In the genomic region with DNA sequence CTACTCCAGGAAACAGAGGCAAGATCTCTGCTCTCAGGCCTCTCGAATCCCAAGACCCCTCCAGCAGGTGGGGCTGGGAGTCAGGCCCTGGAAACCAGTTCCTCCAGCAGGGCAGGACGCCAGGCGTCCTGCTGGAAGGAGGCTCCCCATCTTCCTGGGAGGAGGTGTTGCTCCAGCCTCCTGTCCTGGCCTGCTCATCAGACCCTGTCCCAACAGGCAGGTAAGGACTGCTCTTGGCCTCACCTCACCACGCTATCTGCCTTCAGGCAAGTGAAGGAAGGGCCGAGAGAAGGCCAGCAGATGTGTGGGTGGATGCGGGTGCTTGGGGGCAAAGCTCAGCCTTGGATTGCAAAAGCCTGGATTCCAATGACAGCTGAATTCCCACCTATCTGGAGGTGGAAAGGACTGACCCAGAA, we compare ENCODE assay signal across 13 cellular contexts.
DNase-seq lines count a peak whose midpoint lies in the region; ATAC-seq and TF ChIP-seq lines count a peak whose summit lies in the region.
"Had no signal": no experiment of that assay in that cellular context is flagged by ENCODE, and none has a peak within 500 bp of the region (broad histone marks: within the 10 kb centered on the region; RNA-seq: fewer than 3 reads in every experiment).

No MANE protein-coding gene starts in this region.

- no peaks in the 10 kb centered on the region for H3K36me3 ChIP-seq in CD8-positive, alpha-beta T cell (ENCODE audit: insufficient read depth, low read length)
- H3K36me3 ChIP-seq in Peyer's patch: no peaks in the 10 kb centered on the region
- no peaks in the 10 kb centered on the region for H3K36me3 ChIP-seq in ovary
- no peaks in the 10 kb centered on the region for H3K36me3 ChIP-seq in CD8-positive, alpha-beta memory T cell (ENCODE audit: insufficient read depth, low read length)

- no peaks in the 10 kb centered on the region for H3K27me3 Mint-ChIP-seq in CD8-positive, alpha-beta T cell (ENCODE audit: low read depth)
- no peaks in the 10 kb centered on the region for H3K27me3 Mint-ChIP-seq in CD8-positive, alpha-beta memory T cell
- H3K27me3 Mint-ChIP-seq: naive B cell had no signal

- H3K27ac ChIP-seq in CD8-positive, alpha-beta T cell (ENCODE audit: low read depth, low read length): no peak overlapping the region
- peak overlapping the region in 3 of 4 donors; percentile 4 to 74 (median 73) for H3K27ac ChIP-seq in Peyer's patch
- H3K27ac ChIP-seq in ovary: peak overlapping the region; percentile 36 to 43
- H3K27ac ChIP-seq in CD8-positive, alpha-beta memory T cell (ENCODE audit: low read depth, low read length): no peak overlapping the region
- H3K27ac ChIP-seq: BLaER1 had no signal

- 45 to 57% (median 54%) methylated on average over 6 of the region's 6 CpGs for WGBS in ovary, 3 donors

- H3K4me3 Mint-ChIP-seq in CD8-positive, alpha-beta T cell: no peak overlapping the region
- H3K4me3 Mint-ChIP-seq in CD8-positive, alpha-beta memory T cell: peak overlapping the region in 1 of 7 donors; percentile 18
- H3K4me3 Mint-ChIP-seq: naive B cell had no signal

- no peak for TF ChIP-seq POLR2A in Peyer's patch (IDR thresholded peaks at IDR 0.05)
- no peak for TF ChIP-seq POLR2A in ovary (IDR thresholded peaks at IDR 0.05)

- no peak for TF ChIP-seq CTCF in CD8-positive, alpha-beta T cell (IDR thresholded peaks at IDR 0.05)
- TF ChIP-seq CTCF in Peyer's patch (IDR thresholded peaks at IDR 0.05): peak in 3 of 6 experiments; percentile 18 to 29 (median 26)
- TF ChIP-seq CTCF in fibroblast of pulmonary artery (IDR thresholded peaks at IDR 0.05; ENCODE audit: low read length, missing control alignments): peak; percentile 24
- TF ChIP-seq CTCF in ovary (IDR thresholded peaks at IDR 0.05): peak in 1 of 3 donors; percentile 5

- no peak overlapping the region for H3K4me3 ChIP-seq in CD8-positive, alpha-beta T cell (ENCODE audit: low read depth, low read length)
- H3K4me3 ChIP-seq in Peyer's patch: no peak overlapping the region
- no peak overlapping the region for H3K4me3 ChIP-seq in fibroblast of pulmonary artery (replicated peaks; ENCODE audit: low read depth, low read length)
- no peak overlapping the region for H3K4me3 ChIP-seq in ovary
- no peak overlapping the region for H3K4me3 ChIP-seq in CD8-positive, alpha-beta memory T cell (ENCODE audit: low read length)
- H3K4me3 ChIP-seq: BLaER1 had no signal

- POLR2A ChIA-PET in CD8-positive, alpha-beta T cell (lab: Charles Lee): no interaction called here
- POLR2A ChIA-PET in CD8-positive, alpha-beta memory T cell (lab: Charles Lee): no interaction called here

- no peak for ATAC-seq in CD8-positive, alpha-beta T cell
- no peak for ATAC-seq in GM18867 (IDR thresholded peaks at IDR 0.05; ENCODE audit: unreplicated experiment)
- no peak for ATAC-seq in GM21825 (IDR thresholded peaks at IDR 0.05; ENCODE audit: unreplicated experiment)
- ATAC-seq: stimulated activated naive CD8-positive, alpha-beta T cell treated with anti-CD3 and anti-CD28 coated beads, Interleukin-15, Interleukin-2, amounts not matched to agents 100 U/mL and 50 U/mL, for 24 hours had no signal

- CTCF ChIA-PET in CD8-positive, alpha-beta T cell (lab: Charles Lee): no interaction called here
- CTCF ChIA-PET in CD8-positive, alpha-beta memory T cell (lab: Charles Lee): no interaction called here

- peaks cover 28% of the 10 kb centered on the region for H3K4me1 ChIP-seq in CD8-positive, alpha-beta T cell (ENCODE audit: insufficient read depth, low read length)
- H3K4me1 ChIP-seq in Peyer's patch (peaks cover 0 to 41% (median 5%) of the 10 kb centered on the region in 4 donors), ovary (ENCODE audit: insufficient read depth) (peaks cover 52% of the 10 kb centered on the region)
- H3K4me1 ChIP-seq in CD8-positive, alpha-beta memory T cell (ENCODE audit: insufficient read depth, low read length): peaks cover 5% of the 10 kb centered on the region

- no peaks in the 10 kb centered on the region for H3K9me3 Mint-ChIP-seq in CD8-positive, alpha-beta T cell
- H3K9me3 Mint-ChIP-seq in CD8-positive, alpha-beta memory T cell: no peaks in the 10 kb centered on the region
- H3K9me3 Mint-ChIP-seq: naive B cell had no signal

- H3K4me1 Mint-ChIP-seq in CD8-positive, alpha-beta T cell (ENCODE audit: low read depth): peaks cover 77% of the 10 kb centered on the region
- H3K4me1 Mint-ChIP-seq in CD8-positive, alpha-beta memory T cell: peaks cover 55 to 95% (median 61%) of the 10 kb centered on the region in 3 donors

- TF ChIP-seq EP300 in ovary (IDR thresholded peaks at IDR 0.05): no peak

- H3K27ac Mint-ChIP-seq in CD8-positive, alpha-beta T cell: peak overlapping the region; percentile 29
- H3K27ac Mint-ChIP-seq in CD8-positive, alpha-beta memory T cell: peak overlapping the region in 4 of 8 donors; percentile 5 to 74 (median 60)

- no peaks in the 10 kb centered on the region for H3K27me3 ChIP-seq in CD8-positive, alpha-beta T cell (ENCODE audit: insufficient read depth, low read length)
- H3K27me3 ChIP-seq in Peyer's patch (no peaks in the 10 kb centered on the region), ovary (no peaks in the 10 kb centered on the region)
- H3K27me3 ChIP-seq in CD8-positive, alpha-beta memory T cell (ENCODE audit: insufficient read depth, low read length, poor library complexity, severe bottlenecking): no peaks in the 10 kb centered on the region
- H3K27me3 ChIP-seq: BLaER1 had no signal

- DNase-seq in CD8-positive, alpha-beta T cell: no peak
- DNase-seq in Peyer's patch (no peak), fibroblast of pulmonary artery (ENCODE audit: low read depth) (no peak), ovary (peak; percentile 57 to 70 (median 61))
- DNase-seq in CD8-positive, alpha-beta memory T cell: no peak
- no peak for DNase-seq in stimulated activated CD4-positive, alpha-beta T cell treated with anti-CD3 and anti-CD28 coated beads, Interleukin-2, amount 100 ng/mL, for 24 hours
- DNase-seq: activated effector memory CD4-positive, alpha-beta T cell treated with anti-CD3 and anti-CD28 coated beads, Interleukin-2, amount 50 U/mL, for 16 hours; cortex of kidney; naive B cell; stimulated activated naive CD8-positive, alpha-beta T cell treated with anti-CD3 and anti-CD28 coated beads, Interleukin-15, Interleukin-2, amounts not matched to agents 100 U/mL and 50 U/mL, for 24 hours had no signal

- no peaks in the 10 kb centered on the region for H3K9me3 ChIP-seq in CD8-positive, alpha-beta T cell (ENCODE audit: low read length)
- H3K9me3 ChIP-seq in Peyer's patch: no peaks in the 10 kb centered on the region
- no peaks in the 10 kb centered on the region for H3K9me3 ChIP-seq in ovary
- no peaks in the 10 kb centered on the region for H3K9me3 ChIP-seq in CD8-positive, alpha-beta memory T cell (ENCODE audit: low read length)
- H3K9me3 ChIP-seq: BLaER1 had no signal

- intact Hi-C loops in CD8-positive, alpha-beta T cell (cut with DNase I, micrococcal nuclease): no loop called here
- intact Hi-C loops in ovary (cut with DNase I): loop anchor here in 2 of 4 donors (10.0 kb wide), 2 partner anchors 49 to 61 kb away; no protein-coding TSS in a partner anchor

- H3K36me3 Mint-ChIP-seq in CD8-positive, alpha-beta T cell: peaks cover 6% of the 10 kb centered on the region
- H3K36me3 Mint-ChIP-seq in CD8-positive, alpha-beta memory T cell: peaks cover 0 to 6% (median 0%) of the 10 kb centered on the region in 3 donors
- H3K36me3 Mint-ChIP-seq: naive B cell had no signal

Comparison
In these comparisons a context has a peak if more than half of its experiments do, and no peak if none do; other contexts are left out.
1. DNase-seq: peak in ovary (5 of 5); none in CD8-positive, alpha-beta T cell (0 of 7), Peyer's patch (0 of 3), fibroblast of pulmonary artery (single experiment), CD8-positive, alpha-beta memory T cell (0 of 5) and stimulated activated CD4-positive, alpha-beta T cell treated with anti-CD3 and anti-CD28 coated beads, Interleukin-2, amount 100 ng/mL, for 24 hours (0 of 2).
2. H3K27ac ChIP-seq: peak in Peyer's patch (3 of 4) and ovary (2 of 2); none in CD8-positive, alpha-beta T cell (single experiment) and CD8-positive, alpha-beta memory T cell (single experiment).